In the genomic region with DNA sequence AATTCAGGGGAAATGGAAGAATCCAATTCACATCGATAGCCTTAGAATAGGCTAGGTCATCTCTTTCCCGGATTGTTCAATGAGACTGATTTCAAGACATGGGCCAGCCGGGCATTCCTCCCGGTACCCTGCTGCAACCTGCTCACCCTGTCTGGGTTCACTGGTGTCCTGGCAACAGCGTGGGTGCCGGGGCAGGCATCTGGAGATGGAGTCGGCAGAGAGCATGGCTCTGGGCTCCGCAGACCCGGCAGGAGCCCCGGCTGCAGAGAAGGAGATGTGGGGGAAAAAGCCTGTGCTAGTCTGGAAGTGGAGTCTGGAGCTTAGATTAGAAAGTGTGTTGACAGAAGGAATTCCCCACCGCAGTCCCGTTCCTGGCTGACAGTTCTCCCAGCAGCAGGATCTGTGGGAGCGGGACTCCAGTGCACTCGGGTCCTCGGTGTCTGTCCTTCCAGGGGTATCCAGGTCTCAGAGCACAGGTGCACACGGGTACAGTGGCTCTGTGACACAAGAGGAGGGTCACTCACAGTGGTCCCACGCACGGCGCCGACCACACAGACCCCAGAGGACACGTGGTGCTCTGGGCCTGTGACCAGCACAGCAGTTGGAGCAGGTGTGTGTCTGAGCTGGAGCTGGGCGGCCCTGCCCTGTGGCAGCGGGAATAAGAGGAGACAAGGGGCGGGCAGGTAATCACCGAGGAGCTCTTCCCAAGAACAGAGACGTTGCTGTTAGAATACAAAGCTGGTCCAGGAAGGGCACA, we compare ENCODE assay signal across 29 cellular contexts.
"Had no signal": no experiment of that assay in that cellular context is flagged by ENCODE, and none has a peak within 500 bp of the region (broad histone marks: within the 10 kb centered on the region; RNA-seq: fewer than 3 reads in every experiment).

No MANE protein-coding gene starts in this region.

- H3K27ac Mint-ChIP-seq: activated CD8-positive, alpha-beta memory T cell treated with anti-CD3 and anti-CD28 coated beads, Interleukin-2, amount 10 ng/mL, durations not matched to agents 7 days and 5 days; activated CD8-positive, alpha-beta T cell treated with anti-CD3 and anti-CD28 coated beads, Interleukin-2, amount 10 ng/mL, durations not matched to agents 7 days and 5 days; activated naive CD8-positive, alpha-beta T cell; activated T-helper 2 cell treated with anti-CD3 and anti-CD28 coated beads, Interferon-gamma antibody, Interleukin-2, Interleukin-4, amounts not matched to agents 10 μg/mL and 5 μg/mL and 100 μg/mL, durations not matched to agents 14 hours and 24 hours and 36 hours; stimulated activated naive B cell treated with anti-CD40 and anti-IgM and Interleukin-4, amounts not matched to agents 10 μg/mL and 1 μg/mL and 100 μg/mL, for 72 hours; WTC11 had no signal

- H3K27ac ChIP-seq: body of pancreas, esophagus muscularis mucosa, heart right ventricle, neutrophil, ovary, prostate gland, stomach, tibial artery had no signal

- H3K4me3 ChIP-seq: body of pancreas, esophagus muscularis mucosa, lower lobe of right lung, mucosa of descending colon, ovary, prostate gland, stomach, tibial artery had no signal

- H3K4me3 Mint-ChIP-seq: activated CD8-positive, alpha-beta memory T cell treated with anti-CD3 and anti-CD28 coated beads, Interleukin-2, amount 10 ng/mL, durations not matched to agents 7 days and 5 days; activated CD8-positive, alpha-beta T cell treated with anti-CD3 and anti-CD28 coated beads, Interleukin-2, amount 10 ng/mL, durations not matched to agents 7 days and 5 days; activated naive CD8-positive, alpha-beta T cell; stimulated activated naive B cell treated with anti-CD40 and anti-IgM and Interleukin-4, amounts not matched to agents 10 μg/mL and 1 μg/mL and 100 μg/mL, for 72 hours; WTC11 had no signal

- DNase-seq: activated CD8-positive, alpha-beta memory T cell treated with anti-CD3 and anti-CD28 coated beads, Interleukin-2, amount 10 ng/mL, durations not matched to agents 7 days and 5 days; activated CD8-positive, alpha-beta T cell treated with anti-CD3 and anti-CD28 coated beads, Interleukin-2, amount 10 ng/mL, durations not matched to agents 7 days and 5 days; activated T-cell treated with anti-CD3 and anti-CD28 coated beads, Interleukin-2, amount 50 U/mL, for 48 hours; anterior cingulate cortex; body of pancreas; caudate nucleus; dermis blood vessel endothelial cell; effector CD4-positive, alpha-beta T cell; foreskin melanocyte; heart right ventricle; kidney glomerular epithelial cell; lower lobe of right lung; mucosa of descending colon; ovary; retina; stimulated activated CD4-positive, alpha-beta T cell treated with anti-CD3 and anti-CD28 coated beads, Interleukin-15, amount 100 ng/mL, for 24 hours; stimulated activated CD4-positive, alpha-beta T cell treated with anti-CD3 and anti-CD28 coated beads, Interleukin-2, amount 100 ng/mL, for 24 hours; stimulated activated naive B cell treated with anti-CD40 and anti-IgM and Interleukin-4, amounts not matched to agents 10 μg/mL and 1 μg/mL and 100 μg/mL, for 72 hours; stomach; T-helper 2 cell; tibial artery had no signal

- H3K36me3 ChIP-seq: esophagus muscularis mucosa, heart right ventricle, lower lobe of right lung, neutrophil, ovary, prostate gland, stomach, tibial artery had no signal

- H3K36me3 Mint-ChIP-seq: activated CD8-positive, alpha-beta memory T cell treated with anti-CD3 and anti-CD28 coated beads, Interleukin-2, amount 10 ng/mL, durations not matched to agents 7 days and 5 days; activated naive CD8-positive, alpha-beta T cell; stimulated activated naive B cell treated with anti-CD40 and anti-IgM and Interleukin-4, amounts not matched to agents 10 μg/mL and 1 μg/mL and 100 μg/mL, for 72 hours; WTC11 had no signal

- H3K9me3 Mint-ChIP-seq: activated T-helper 2 cell treated with anti-CD3 and anti-CD28 coated beads, Interferon-gamma antibody, Interleukin-2, Interleukin-4, amounts not matched to agents 10 μg/mL and 5 μg/mL and 100 μg/mL, durations not matched to agents 14 hours and 24 hours and 36 hours; stimulated activated naive B cell treated with anti-CD40 and anti-IgM and Interleukin-4, amounts not matched to agents 10 μg/mL and 1 μg/mL and 100 μg/mL, for 72 hours had no signal

- H3K9me3 ChIP-seq: body of pancreas, esophagus muscularis mucosa, heart right ventricle, lower lobe of right lung, mucosa of descending colon, neutrophil, ovary, prostate gland, stomach, tibial artery had no signal

- ATAC-seq: activated CD8-positive, alpha-beta memory T cell treated with anti-CD3 and anti-CD28 coated beads, Interleukin-2, amount 10 ng/mL, durations not matched to agents 7 days and 5 days; activated CD8-positive, alpha-beta T cell treated with anti-CD3 and anti-CD28 coated beads, Interleukin-2, amount 10 ng/mL, durations not matched to agents 7 days and 5 days; body of pancreas; left lobe of liver; mucosa of descending colon; SK-N-SH treated with all-trans-retinoic acid at 6 μM for 48 hours had no signal

- H3K27me3 ChIP-seq: esophagus muscularis mucosa, ovary, tibial artery had no signal

- H3K4me1 ChIP-seq: body of pancreas, prostate gland had no signal
